In genomic region chr4:3955361-3956164, GRCh38 we compare ENCODE assay signal across 8 cellular contexts.
DNase-seq lines count a peak whose midpoint lies in the region; ATAC-seq lines count a peak whose summit lies in the region.

No MANE protein-coding gene starts in this region.

- DNase-seq in AML-193 (lab: John Stamatoyannopoulos, UW) (peak; percentile 96), GM19238 (ENCODE audit: insufficient read length, low spot score) (peak; percentile 63), NCI-H510A (lab: John Stamatoyannopoulos, UW) (peak; percentile 93), kidney tubule cell (ENCODE audit: low spot score) (peak; percentile 99)
- peak; percentile 99 to 100 for DNase-seq in activated CD4-positive, alpha-beta T cell treated with anti-CD3 and anti-CD28 coated beads for 4 hours
- peak; percentile 98 to 99 (median 99) for DNase-seq in stimulated activated CD4-positive, alpha-beta T cell treated with anti-CD3 and anti-CD28 coated beads, Interleukin-1b, Interleukin-23, amount 100 ng/mL, for 24 hours (ENCODE audit: low read depth in 4 of 4, low spot score in 1 of 4)

- peak overlapping the region; percentile 65 for H3K27ac ChIP-seq in cingulate gyrus (ENCODE audit: low read depth, low read length)

- peak; percentile 100 for ATAC-seq in HG03439 (IDR thresholded peaks at IDR 0.05; ENCODE audit: unreplicated experiment)

Comparison
In these comparisons a context has a peak if more than half of its experiments do, and no peak if none do; other contexts are left out.
1. Peak in every context shown above with its lines: DNase-seq, ATAC-seq and H3K27ac ChIP-seq.